In the genomic region with DNA sequence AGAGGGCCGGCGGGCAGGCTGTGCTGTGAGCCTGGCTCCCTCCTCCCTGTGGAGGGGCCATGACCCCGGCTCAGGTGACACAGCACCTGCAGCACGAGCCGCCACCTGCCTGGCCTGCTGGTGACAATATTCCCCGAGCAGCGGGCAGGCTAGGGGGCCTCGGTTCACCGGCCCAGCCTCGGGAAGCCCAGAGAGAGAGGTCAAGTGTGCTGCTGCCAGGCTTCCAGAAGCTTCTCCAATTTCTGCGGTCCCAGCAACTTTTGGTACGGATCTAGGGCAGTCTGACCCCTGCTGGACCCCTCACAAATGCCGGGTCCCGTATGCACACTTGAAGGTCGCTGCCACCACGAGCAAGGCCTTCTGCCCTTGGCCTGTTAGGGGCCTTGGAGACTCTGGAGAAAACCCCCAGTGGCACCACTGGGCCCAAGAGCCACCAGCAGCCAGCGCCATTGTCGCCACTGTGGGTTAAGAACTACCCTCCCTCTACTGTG, we compare ENCODE assay signal across 19 cellular contexts. TPM values are rescaled to one million over a fixed set of nuclear protein-coding genes. Genes with fewer than 3 reads are reported as not detected.
DNase-seq lines count a peak whose midpoint lies in the region; TF ChIP-seq lines count a peak whose summit lies in the region.
"Had no signal": no experiment of that assay in that cellular context is flagged by ENCODE, and none has a peak within 500 bp of the region (broad histone marks: within the 10 kb centered on the region; RNA-seq: fewer than 3 reads in every experiment).

No MANE protein-coding gene starts in this region.

- H3K4me1 ChIP-seq in BLaER1 (peaks cover 67% of the 10 kb centered on the region), H9 (ENCODE audit: insufficient read depth, low read length) (no peaks in the 10 kb centered on the region), OCI-LY7 (ENCODE audit: insufficient read depth, low read length, poor library complexity, severe bottlenecking) (peaks cover 17% of the 10 kb centered on the region)

- H3K4me2 ChIP-seq in BLaER1: peak overlapping the region; percentile 17; the same call in 1 of the 2 replicates
- no peak overlapping the region for H3K4me2 ChIP-seq in H9 (ENCODE audit: insufficient read depth, insufficient read length, low read length)
- no peak overlapping the region for H3K4me2 ChIP-seq in OCI-LY7 (ENCODE audit: low read length)
- H3K4me2 ChIP-seq: PC-9 had no signal

- H3K23ac ChIP-seq in H9 (ENCODE audit: insufficient read length, low read depth, low read length): no peak overlapping the region

- peak; percentile 58 for TF ChIP-seq CTCF in H9 (conservative IDR thresholded peaks at IDR 0.05)
- TF ChIP-seq CTCF in OCI-LY7 (conservative IDR thresholded peaks at IDR 0.05; ENCODE audit: low read length): peak; percentile 28; the same call in 1 of the 2 replicates

- no peaks in the 10 kb centered on the region; a peak in 2 of 5 replicates for H3K9me3 Mint-ChIP-seq in H9
- H3K9me3 Mint-ChIP-seq: activated naive CD4-positive, alpha-beta T cell treated with anti-CD3 and anti-CD28 coated beads, Interleukin-2, amount 50 U/mL, for 72 hours; activated T-cell treated with anti-CD3 and anti-CD28 coated beads, Interleukin-2, amount 50 U/mL, for 4 hours had no signal

- H3K4me3 Mint-ChIP-seq in H9: no peak overlapping the region
- H3K4me3 Mint-ChIP-seq: activated T-cell treated with anti-CD3 and anti-CD28 coated beads, Interleukin-2, amount 50 U/mL, for 4 hours; brain had no signal

- intact Hi-C loops in OCI-LY7 (cut with micrococcal nuclease; ENCODE audit: unreplicated experiment): no loop called here

- H3K9me2 ChIP-seq in OCI-LY7 (ENCODE audit: insufficient read depth, low read length): no peaks in the 10 kb centered on the region

- H3K4ac ChIP-seq in H9 (ENCODE audit: low read depth, low read length): no peak overlapping the region

- H3K79me1 ChIP-seq in H9 (ENCODE audit: insufficient read depth, low read depth, low read length, poor library complexity, severe bottlenecking): no peaks in the 10 kb centered on the region

- H3K4me3 ChIP-seq in BLaER1 (no peak overlapping the region), OCI-LY7 (ENCODE audit: low read depth, low read length, poor library complexity, severe bottlenecking) (no peak overlapping the region)
- H3K4me3 ChIP-seq: PC-9 had no signal

- no peak overlapping the region for H2AK5ac ChIP-seq in H9 (ENCODE audit: insufficient read length, low read length)

- H4K8ac ChIP-seq in H9 (replicated peaks; ENCODE audit: insufficient read length, low read depth, low read length): no peak overlapping the region

- H4K20me1 ChIP-seq in BLaER1: no peaks in the 10 kb centered on the region
- no peaks in the 10 kb centered on the region for H4K20me1 ChIP-seq in H9 (ENCODE audit: control insufficient read depth, insufficient read depth, insufficient read length)
- no peaks in the 10 kb centered on the region for H4K20me1 ChIP-seq in OCI-LY7 (ENCODE audit: insufficient read depth, low read length)

- peaks cover 19% of the 10 kb centered on the region for H3K27me3 Mint-ChIP-seq in H9 (ENCODE audit: low read depth)

- CTCF ChIA-PET in OCI-LY7 (lab: Charles Lee; ENCODE audit: unreplicated experiment): no interaction called here

- no peak overlapping the region for H3T11ph ChIP-seq in H9 (ENCODE audit: low read length)

- no peak overlapping the region for H3K14ac ChIP-seq in H9 (ENCODE audit: insufficient read depth, low read length)

- peaks cover 22 to 48% of the 10 kb centered on the region in 2 experiments for H3K4me1 Mint-ChIP-seq in H9

- H2BK120ac ChIP-seq in H9 (ENCODE audit: low read depth, low read length, poor library complexity, severe bottlenecking): no peak overlapping the region

- no peak overlapping the region for H3K56ac ChIP-seq in H9 (ENCODE audit: insufficient read length, low read depth, low read length)

- H3K9ac ChIP-seq in BLaER1 (no peak overlapping the region), H9 (ENCODE audit: extremely low read depth, insufficient read length, low read length) (no peak overlapping the region)

- no peaks in the 10 kb centered on the region for H3K79me2 ChIP-seq in H9 (ENCODE audit: insufficient read depth, low read length)
- H3K79me2 ChIP-seq in OCI-LY7 (ENCODE audit: insufficient read depth, low read depth, low read length): no peaks in the 10 kb centered on the region

- no TSS peak for BruUV-seq in OCI-LY7 (replicated peaks; lab: Mats Ljungman, UMichigan)

- H2BK5ac ChIP-seq in H9 (ENCODE audit: insufficient read length, low read length): no peak overlapping the region

- WGBS in H9 (ENCODE audit: extremely low coverage, insufficient read length, low lambda C conversion rate): no CpG with 5 or more reads among the region's 18 CpGs

- H3K9me3 ChIP-seq in BLaER1: no peaks in the 10 kb centered on the region
- no peaks in the 10 kb centered on the region for H3K9me3 ChIP-seq in H9 (ENCODE audit: control insufficient read depth, low read depth, low read length)
- no peaks in the 10 kb centered on the region for H3K9me3 ChIP-seq in OCI-LY7 (ENCODE audit: low read length)

- H4K91ac ChIP-seq in H9 (ENCODE audit: insufficient read length, low read depth, low read length): no peak overlapping the region

- H3K27ac Mint-ChIP-seq in H9: no peak overlapping the region; a peak in 1 of 7 replicates
- H3K27ac Mint-ChIP-seq: activated naive CD4-positive, alpha-beta T cell treated with anti-CD3 and anti-CD28 coated beads, Interleukin-2, amount 50 U/mL, for 72 hours had no signal

- no peak overlapping the region for H2BK15ac ChIP-seq in H9 (ENCODE audit: low read depth, low read length)

- H3K36me3 ChIP-seq in BLaER1 (no peaks in the 10 kb centered on the region), OCI-LY7 (ENCODE audit: insufficient read depth, low read length) (no peaks in the 10 kb centered on the region)

- H3K36me3 Mint-ChIP-seq in H9 (ENCODE audit: insufficient read depth in 1 of 3, low read depth in 3 of 3): no peaks in the 10 kb centered on the region; a peak in 1 of 7 replicates
- H3K36me3 Mint-ChIP-seq: activated naive CD4-positive, alpha-beta T cell treated with anti-CD3 and anti-CD28 coated beads, Interleukin-2, amount 50 U/mL, for 72 hours; brain had no signal

- H3K27ac ChIP-seq in BLaER1: no peak overlapping the region
- H3K27ac ChIP-seq in H9 (ENCODE audit: insufficient read length, low read depth, low read length): no peak overlapping the region
- H3K27ac ChIP-seq in OCI-LY7 (ENCODE audit: low read depth, low read length, poor library complexity, severe bottlenecking): no peak overlapping the region
- H3K27ac ChIP-seq: PC-9 had no signal

- no peaks in the 10 kb centered on the region for H3K23me2 ChIP-seq in H9 (ENCODE audit: insufficient read length, low read depth, low read length, poor library complexity, severe bottlenecking)

- H3K18ac ChIP-seq in H9 (ENCODE audit: insufficient read length, low read depth, low read length): no peak overlapping the region

- H4K5ac ChIP-seq in H9 (ENCODE audit: insufficient read length, low read depth, low read length): no peak overlapping the region

- POLR2A ChIA-PET in OCI-LY7 (lab: Charles Lee): no interaction called here

- H2BK12ac ChIP-seq in H9 (ENCODE audit: insufficient read length, low read depth, low read length): no peak overlapping the region

- H2AFZ ChIP-seq in H9 (ENCODE audit: low read length): no peak overlapping the region
- no peak overlapping the region for H2AFZ ChIP-seq in OCI-LY7 (ENCODE audit: low read length)
- H2AFZ ChIP-seq: PC-9 had no signal

- peak; percentile 68 for DNase-seq in H9
- DNase-seq in OCI-LY7 (ENCODE audit: low spot score): no peak
- peak; percentile 55 for DNase-seq in iPS-NIHi7 (ENCODE audit: extremely low spot score)
- DNase-seq in activated CD4-positive, alpha-beta T cell treated with anti-CD3 and anti-CD28 coated beads, Interleukin-2, amount 50 U/mL, for 1 hour: no peak
- DNase-seq in activated naive CD4-positive, alpha-beta T cell treated with anti-CD3 and anti-CD28 coated beads, Interleukin-2, amount 50 U/mL, for 16 hours: no peak
- DNase-seq in DMS114 treated with DMSO at 0.1 percent for 48 hours (lab: John Stamatoyannopoulos, UW; ENCODE audit: unreplicated experiment): no peak
- no peak for DNase-seq in AML-193 (lab: John Stamatoyannopoulos, UW)
- DNase-seq: activated CD4-positive, alpha-beta T cell treated with anti-CD3 and anti-CD28 coated beads, Interleukin-2, amount 50 U/mL, for 4 hours; activated T-cell treated with anti-CD3 and anti-CD28 coated beads, Interleukin-2, amount 50 U/mL, for 4 hours; dermis blood vessel endothelial cell; IMR-90; mesenchymal stem cell; NCI-H1048; PC-9 had no signal

- no peak overlapping the region for H2BK20ac ChIP-seq in H9 (ENCODE audit: low read depth, low read length, poor library complexity, severe bottlenecking)

- no peaks in the 10 kb centered on the region for H3K27me3 ChIP-seq in BLaER1
- no peaks in the 10 kb centered on the region for H3K27me3 ChIP-seq in H9 (ENCODE audit: insufficient read depth, low read length)

RNA-seq across cellular contexts. Expression of a gene that starts 38.6 kb away (rescaled TPM):
- total RNA-seq in H9 (2021): 28.9 and 31.7 TPM in 2 replicates
- 1.5 and 4.2 TPM in 2 replicates for total RNA-seq in OCI-LY7 (2014; rRNA removed; shearing (Covaris generic))
- total RNA-seq in OCI-LY7 (2022): 3.3 and 3.9 TPM in 2 replicates

RNA-seq across cellular contexts. Expression of a gene that starts 50.0 kb away (rescaled TPM):
- total RNA-seq in H9 (2021) (0.04 and 0.15 TPM in 2 replicates), OCI-LY7 (2022) (1.3 and 1.4 TPM in 2 replicates)
- 0.47 and 0.70 TPM in 2 replicates for total RNA-seq in OCI-LY7 (2014; rRNA removed; shearing (Covaris generic))
- total RNA-seq: activated T-cell treated with anti-CD3 and anti-CD28 coated beads, Interleukin-2, amount 50 U/mL, for 4 hours; dermis blood vessel endothelial cell; epithelial cell of proximal tubule; IMR-90; NCI-H460; PC-9 had no signal

Comparison
In these comparisons a context has a peak if more than half of its experiments do, and no peak if none do; other contexts are left out.
1. DNase-seq: peak in H9 (single experiment) and iPS-NIHi7 (single experiment); none in OCI-LY7 (single experiment), activated CD4-positive, alpha-beta T cell treated with anti-CD3 and anti-CD28 coated beads, Interleukin-2, amount 50 U/mL, for 1 hour (single experiment), activated naive CD4-positive, alpha-beta T cell treated with anti-CD3 and anti-CD28 coated beads, Interleukin-2, amount 50 U/mL, for 16 hours (single experiment), DMS114 treated with DMSO at 0.1 percent for 48 hours (single experiment) and AML-193 (0 of 2).